2 cellular contexts compared by ENCODE assay signal in genomic region chr17:327296-327695, GRCh38.
TF ChIP-seq lines count a peak whose summit lies in the region.

No MANE protein-coding gene starts in this region.

TF ChIP-seq in IMR-90, 13 proteins besides CTCF, POLR2A, EP300 and RAD21:
- TF ChIP-seq CEBPB (IDR thresholded peaks at IDR 0.05; ENCODE audit: low read depth, low read length): no peak

TF ChIP-seq in H1, 55 proteins besides CTCF, POLR2A, EP300 and RAD21:
- no peak for TF ChIP-seq CEBPB (IDR thresholded peaks at IDR 0.05; ENCODE audit: low read depth, low read length)
- TF ChIP-seq CHD1 (IDR thresholded peaks at IDR 0.05; ENCODE audit: low read depth, low read length): no peak
- no peak for TF ChIP-seq TAF1 (IDR thresholded peaks at IDR 0.05; ENCODE audit: low read depth, low read length)
- TF ChIP-seq PHF8 (conservative IDR thresholded peaks at IDR 0.05; ENCODE audit: low read depth, low read length): no peak
- no peak for TF ChIP-seq TBP (IDR thresholded peaks at IDR 0.05; ENCODE audit: low read depth, low read length)
- TF ChIP-seq POU5F1 (IDR thresholded peaks at IDR 0.05; ENCODE audit: low read depth, low read length): no peak
- TF ChIP-seq TAF7 (optimal IDR thresholded peaks at IDR 0.05; ENCODE audit: borderline replicate concordance, low read depth, low read length): no peak
- no peak for TF ChIP-seq EZH2 (IDR thresholded peaks at IDR 0.05; ENCODE audit: low read depth, low read length, severe bottlenecking)
- no peak for TF ChIP-seq BACH1 (IDR thresholded peaks at IDR 0.05; ENCODE audit: low read length)
- no peak for TF ChIP-seq KDM1A (IDR thresholded peaks at IDR 0.05; ENCODE audit: borderline replicate concordance, low read length)
- no peak for TF ChIP-seq SP2 (IDR thresholded peaks at IDR 0.05; ENCODE audit: low read length)
- TF ChIP-seq JUN (IDR thresholded peaks at IDR 0.05; ENCODE audit: low read depth, low read length): no peak
- no peak for TF ChIP-seq GTF2F1 (IDR thresholded peaks at IDR 0.05; ENCODE audit: borderline replicate concordance, low read depth, low read length)
- TF ChIP-seq SAP30 (IDR thresholded peaks at IDR 0.05; ENCODE audit: insufficient read depth, insufficient replicate concordance, low read length): no peak
- no peak for TF ChIP-seq SP4 (IDR thresholded peaks at IDR 0.05; ENCODE audit: low read length)
- TF ChIP-seq ATF2 (IDR thresholded peaks at IDR 0.05; ENCODE audit: low read length): no peak
- no peak for TF ChIP-seq RFX5 (IDR thresholded peaks at IDR 0.05; ENCODE audit: borderline replicate concordance, low read depth, low read length)
- no peak for TF ChIP-seq SIN3A (conservative IDR thresholded peaks at IDR 0.05 in 1 of 2, IDR thresholded peaks at IDR 0.05 in 1 of 2; ENCODE audit: low read depth in 1 of 2, low read length in 2 of 2)
